24 cellular contexts compared by ENCODE assay signal in genomic region chr14:67483599-67484270, GRCh38. TPM values are rescaled to one million over a fixed set of nuclear protein-coding genes. Genes with fewer than 3 reads are reported as not detected.
A peak's percentile ranks its signal among the peaks of the same experiment; 100 is the strongest.
DNase-seq lines count a peak whose midpoint lies in the region; ATAC-seq and TF ChIP-seq lines count a peak whose summit lies in the region.
"Had no signal": no experiment of that assay in that cellular context is flagged by ENCODE, and none has a peak within 500 bp of the region (broad histone marks: within the 10 kb centered on the region; RNA-seq: fewer than 3 reads in every experiment).

No MANE protein-coding gene starts in this region.

- no peak for TF ChIP-seq POLR2A in erythroblast (IDR thresholded peaks at IDR 0.05; ENCODE audit: low read length)

- no peak for ATAC-seq in activated CD4-positive, alpha-beta T cell treated with anti-CD3 and anti-CD28 coated beads for 36 hours
- ATAC-seq in T-cell (replicated peaks in 1 of 4), result no peak
- no peak for ATAC-seq in GM19452 (IDR thresholded peaks at IDR 0.05; ENCODE audit: unreplicated experiment)
- ATAC-seq: natural killer cell had no signal

- no peaks in the 10 kb centered on the region for H3K9me3 Mint-ChIP-seq in activated CD4-positive, alpha-beta T cell treated with anti-CD3 and anti-CD28 coated beads for 36 hours (ENCODE audit: low read depth)
- H3K9me3 Mint-ChIP-seq in T-cell, result no peaks in the 10 kb centered on the region
- H3K9me3 Mint-ChIP-seq in immature natural killer cell, result no peaks in the 10 kb centered on the region
- H3K9me3 Mint-ChIP-seq: activated CD4-positive, alpha-beta memory T cell treated with anti-CD3 and anti-CD28 coated beads, Interleukin-2, amount 10 ng/mL, durations not matched to agents 7 days and 5 days; natural killer cell had no signal

- H3K4me3 ChIP-seq in skeletal muscle tissue (ENCODE audit: low read length in 3 of 3), result peak overlapping the region in 2 of 3 donors; percentile 35 to 48
- H3K4me3 ChIP-seq in effector memory CD4-positive, alpha-beta T cell (ENCODE audit: insufficient read depth, low read depth, low read length, poor library complexity, severe bottlenecking), result no peak overlapping the region
- H3K4me3 ChIP-seq: adrenal gland, colonic mucosa, tibial nerve had no signal

- H3K4me3 Mint-ChIP-seq in activated CD4-positive, alpha-beta T cell treated with anti-CD3 and anti-CD28 coated beads for 36 hours, result no peak overlapping the region
- H3K4me3 Mint-ChIP-seq in T-cell (no peak overlapping the region), immature natural killer cell (peak overlapping the region in 1 of 5 donors; percentile 10)
- H3K4me3 Mint-ChIP-seq: activated CD4-positive, alpha-beta memory T cell treated with anti-CD3 and anti-CD28 coated beads, Interleukin-2, amount 10 ng/mL, durations not matched to agents 7 days and 5 days; natural killer cell had no signal

- peak overlapping the region; percentile 19 for H3K27ac Mint-ChIP-seq in activated CD4-positive, alpha-beta T cell treated with anti-CD3 and anti-CD28 coated beads for 36 hours
- H3K27ac Mint-ChIP-seq in T-cell, result peak overlapping the region; percentile 63 to 75
- H3K27ac Mint-ChIP-seq in immature natural killer cell, result peak overlapping the region in 4 of 6 donors; percentile 12 to 80 (median 44)
- H3K27ac Mint-ChIP-seq: activated CD4-positive, alpha-beta memory T cell treated with anti-CD3 and anti-CD28 coated beads, Interleukin-2, amount 10 ng/mL, durations not matched to agents 7 days and 5 days had no signal

- peaks cover 53% of the 10 kb centered on the region for H3K4me1 Mint-ChIP-seq in activated CD4-positive, alpha-beta T cell treated with anti-CD3 and anti-CD28 coated beads for 36 hours
- H3K4me1 Mint-ChIP-seq in T-cell (peaks cover 66 to 77% (median 77%) of the 10 kb centered on the region in 3 donors), immature natural killer cell (peaks cover 74 to 82% of the 10 kb centered on the region in 2 donors)

- DNase-seq in activated CD4-positive, alpha-beta T cell treated with anti-CD3 and anti-CD28 coated beads for 36 hours, result no peak
- no peak for DNase-seq in activated CD4-positive, alpha-beta T cell treated with anti-CD3 and anti-CD28 coated beads for 1 hour
- no peak for DNase-seq in T-cell
- DNase-seq in immature natural killer cell, result no peak
- DNase-seq in erythroblast (lab: John Stamatoyannopoulos, UW), result no peak
- DNase-seq in effector memory CD4-positive, alpha-beta T cell, result no peak
- DNase-seq: activated CD4-positive, alpha-beta memory T cell treated with anti-CD3 and anti-CD28 coated beads, Interleukin-2, amount 10 ng/mL, durations not matched to agents 7 days and 5 days; activated CD4-positive, CD25-positive, alpha-beta regulatory T cell; activated gamma-delta T cell treated with Interleukin-2 at 50 U/mL for 16 hours; adrenal gland; brain microvascular endothelial cell; Caco-2; colonic mucosa; KBM-7; natural killer cell; NCI-H2171 treated with DMSO at 0.1 percent for 48 hours; NCI-H526 treated with DMSO at 0.1 percent for 48 hours; stimulated activated naive CD4-positive, alpha-beta T cell treated with Interleukin-2 at 50 U/mL for 16 hours had no signal

- peak overlapping the region; percentile 27 to 77 (median 36) for H3K9ac ChIP-seq in skeletal muscle tissue (ENCODE audit: low read depth in 1 of 3, low read length in 3 of 3)
- H3K9ac ChIP-seq: parathyroid adenoma had no signal

- POLR2A ChIA-PET in activated CD4-positive, alpha-beta T cell treated with anti-CD3 and anti-CD28 coated beads for 36 hours (lab: Charles Lee), result no interaction called here
- POLR2A ChIA-PET in T-cell (lab: Charles Lee), result no interaction called here

- H3K4me1 ChIP-seq in skeletal muscle tissue (ENCODE audit: control insufficient read depth in 3 of 3, insufficient read depth in 3 of 3, low read length in 3 of 3), result peaks cover 25 to 43% (median 38%) of the 10 kb centered on the region in 3 donors
- H3K4me1 ChIP-seq in effector memory CD4-positive, alpha-beta T cell (ENCODE audit: control insufficient read depth, insufficient read depth, low read length, poor library complexity, severe bottlenecking), result peaks cover 20% of the 10 kb centered on the region
- H3K4me1 ChIP-seq: Caco-2, colonic mucosa had no signal

- H3K27me3 Mint-ChIP-seq in activated CD4-positive, alpha-beta T cell treated with anti-CD3 and anti-CD28 coated beads for 36 hours, result no peaks in the 10 kb centered on the region
- H3K27me3 Mint-ChIP-seq in T-cell (no peaks in the 10 kb centered on the region), immature natural killer cell (ENCODE audit: low read depth in 3 of 3) (peaks cover 4 to 10% (median 5%) of the 10 kb centered on the region in 3 donors)
- H3K27me3 Mint-ChIP-seq: activated CD4-positive, alpha-beta memory T cell treated with anti-CD3 and anti-CD28 coated beads, Interleukin-2, amount 10 ng/mL, durations not matched to agents 7 days and 5 days had no signal

- H3K27me3 ChIP-seq in skeletal muscle tissue (ENCODE audit: control insufficient read depth in 3 of 3, insufficient read depth in 3 of 3, low read length in 3 of 3), result no peaks in the 10 kb centered on the region
- H3K27me3 ChIP-seq in effector memory CD4-positive, alpha-beta T cell (replicated peaks; ENCODE audit: control insufficient read depth, insufficient read depth, low read length, poor library complexity, severe bottlenecking), result no peaks in the 10 kb centered on the region
- H3K27me3 ChIP-seq: adrenal gland, brain microvascular endothelial cell, colonic mucosa, tibial nerve had no signal

- H3K27ac ChIP-seq in skeletal muscle tissue (ENCODE audit: low read depth, low read length), result peak overlapping the region; percentile 32
- no peak overlapping the region for H3K27ac ChIP-seq in effector memory CD4-positive, alpha-beta T cell (ENCODE audit: insufficient read depth, low read length, poor library complexity, severe bottlenecking)
- H3K27ac ChIP-seq: 22Rv1, adrenal gland, brain microvascular endothelial cell, colonic mucosa, parathyroid adenoma, RWPE1, tibial nerve had no signal

- peaks cover 20% of the 10 kb centered on the region for H3K36me3 Mint-ChIP-seq in activated CD4-positive, alpha-beta T cell treated with anti-CD3 and anti-CD28 coated beads for 36 hours (ENCODE audit: low read depth)
- H3K36me3 Mint-ChIP-seq in T-cell (peaks cover 40% of the 10 kb centered on the region), immature natural killer cell (peaks cover 7 to 27% (median 20%) of the 10 kb centered on the region in 3 donors)
- H3K36me3 Mint-ChIP-seq: natural killer cell had no signal

- intact Hi-C loops in activated CD4-positive, alpha-beta T cell treated with anti-CD3 and anti-CD28 coated beads for 36 hours (cut with DNase I, micrococcal nuclease), result no loop called here

- no peaks in the 10 kb centered on the region for H3K36me3 ChIP-seq in skeletal muscle tissue (ENCODE audit: control insufficient read depth in 3 of 3, insufficient read depth in 3 of 3, low read length in 3 of 3)
- H3K36me3 ChIP-seq in effector memory CD4-positive, alpha-beta T cell (ENCODE audit: control insufficient read depth, insufficient read depth, low read length), result peaks cover 24% of the 10 kb centered on the region
- H3K36me3 ChIP-seq: brain microvascular endothelial cell, colonic mucosa, tibial nerve had no signal

- CTCF ChIA-PET in activated CD4-positive, alpha-beta T cell treated with anti-CD3 and anti-CD28 coated beads for 36 hours (lab: Charles Lee), result interaction anchor here (0.6 kb wide), 1 partner anchor 87 kb away, joined by 3 read pairs; no protein-coding TSS in a partner anchor
- CTCF ChIA-PET in T-cell (lab: Charles Lee), result no interaction called here

- H3K9me3 ChIP-seq in skeletal muscle tissue (ENCODE audit: control insufficient read depth in 3 of 3, low read length in 3 of 3), result no peaks in the 10 kb centered on the region
- no peaks in the 10 kb centered on the region for H3K9me3 ChIP-seq in effector memory CD4-positive, alpha-beta T cell (ENCODE audit: control insufficient read depth, low read length)
- H3K9me3 ChIP-seq: adrenal gland, Caco-2, colonic mucosa, tibial nerve had no signal

RNA-seq across cellular contexts. Expression of gene TMEM229B, which starts 4.8 kb away (rescaled TPM):
- total RNA-seq in activated CD4-positive, alpha-beta T cell treated with anti-CD3 and anti-CD28 coated beads for 36 hours, result 1 to 10 TPM; 1.3 to 1.5 TPM
- total RNA-seq in T-cell (10 to 100 TPM; 19.0 to 41.7 (median 32.3) TPM), skeletal muscle tissue (0.52 TPM)
- 10 to 100 TPM; 28.0 to 67.1 (median 35.8) TPM for polyA plus RNA-seq in immature natural killer cell
- total RNA-seq: Caco-2 had no signal

RNA-seq across cellular contexts. Expression of gene PLEKHH1, which starts 49.4 kb away (rescaled TPM):
- 1 to 10 TPM; 4.1 to 5.7 TPM for total RNA-seq in activated CD4-positive, alpha-beta T cell treated with anti-CD3 and anti-CD28 coated beads for 36 hours
- total RNA-seq in T-cell (1 to 10 TPM in 1 of 5 donors, under 1 TPM in 4; 0.20 to 1.0 (median 0.58) TPM), skeletal muscle tissue (1.6 TPM)
- polyA plus RNA-seq in immature natural killer cell, result under 1 TPM in 1 of 3 donors, not detected in 2; 0.22 TPM
- total RNA-seq: natural killer cell had no signal

Comparison
In these comparisons a context has a peak if more than half of its experiments do, and no peak if none do; other contexts are left out.
1. H3K27ac Mint-ChIP-seq: peak in every context shown above with its lines; median percentile 69 in T-cell; 44 in immature natural killer cell; 19 in activated CD4-positive, alpha-beta T cell treated with anti-CD3 and anti-CD28 coated beads for 36 hours.
2. RNA of gene TMEM229B, which starts 4.8 kb away (total RNA-seq): 19.0 to 41.7 TPM in T-cell; 1.3 to 1.5 TPM in activated CD4-positive, alpha-beta T cell treated with anti-CD3 and anti-CD28 coated beads for 36 hours and 0.52 TPM in skeletal muscle tissue (single experiment); every median in the first group is over 4 times any median in the second.